8 cellular contexts compared by ENCODE assay signal in genomic region chr5:135208555-135209494, GRCh38.
DNase-seq lines count a peak whose midpoint lies in the region; FAIRE-seq and TF ChIP-seq lines count a peak whose summit lies in the region.

No MANE protein-coding gene starts in this region.

- no peak overlapping the region for H3K9ac ChIP-seq in endothelial cell of umbilical vein (replicated peaks; ENCODE audit: extremely low read depth, insufficient read depth, low read length)

- intact Hi-C loops in endothelial cell of umbilical vein (cut with micrococcal nuclease), result loop anchor here (1.0 to 5.0 kb wide), 5 partner anchors 18 to 188 kb away; partner anchors contain the start of gene MACROH2A1

- DNase-seq in EH (ENCODE audit: low read depth) (peak; percentile 99), NCI-H446 treated with DMSO at 0.1 percent for 48 hours (lab: John Stamatoyannopoulos, UW) (peak; percentile 63), endothelial cell of umbilical vein (ENCODE audit: low read depth, low spot score) (peak; percentile 97), osteocyte (ENCODE audit: extremely low spot score, unreplicated experiment) (peak; percentile 81), medulla oblongata (ENCODE audit: extremely low spot score) (no peak), pons (ENCODE audit: low spot score) (no peak), NCI-H1417 (lab: John Stamatoyannopoulos, UW) (no peak), midbrain (lab: John Stamatoyannopoulos, UW) (no peak)

- peaks cover 25% of the 10 kb centered on the region for H3K4me1 ChIP-seq in endothelial cell of umbilical vein (ENCODE audit: control insufficient read depth, extremely low read depth, insufficient read depth, low read length)

- BruUV-seq in endothelial cell of umbilical vein (replicated peaks; lab: Mats Ljungman, UMichigan), result no TSS peak

- H2AFZ ChIP-seq in endothelial cell of umbilical vein (ENCODE audit: low read depth, low read length), result peak overlapping the region; percentile 90

- dilution Hi-C loops in endothelial cell of umbilical vein (cut with MboI; ENCODE audit: extremely low pct_ligation_motif_present, low sequenced_read_pairs), result no loop called here

- H3K4me3 ChIP-seq in endothelial cell of umbilical vein (replicated peaks in 1 of 3; ENCODE audit: insufficient read depth in 1 of 3, low read depth in 1 of 3, low read length in 3 of 3), result no peak overlapping the region

- H3K27ac ChIP-seq in endothelial cell of umbilical vein (ENCODE audit: insufficient read depth, low read depth, low read length), result peak overlapping the region; percentile 59

- no peak for TF ChIP-seq POLR2A in endothelial cell of umbilical vein (IDR thresholded peaks at IDR 0.05; ENCODE audit: low read depth, low read length)

- POLR2A ChIA-PET in endothelial cell of umbilical vein (lab: Charles Lee), result interaction anchor here (0.7 to 1.1 kb wide), 2 partner anchors 15 to 33 kb away, joined by 3 read pairs; no protein-coding TSS in a partner anchor

- H3K9me1 ChIP-seq in endothelial cell of umbilical vein (replicated peaks; ENCODE audit: control insufficient read depth, extremely low read depth, insufficient read depth, low read length), result no peaks in the 10 kb centered on the region

- no peaks in the 10 kb centered on the region for H3K27me3 ChIP-seq in endothelial cell of umbilical vein (ENCODE audit: control insufficient read depth in 2 of 2, insufficient read depth in 2 of 2, low read length in 2 of 2)

- no peaks in the 10 kb centered on the region for H3K9me3 ChIP-seq in endothelial cell of umbilical vein (replicated peaks; ENCODE audit: control insufficient read depth, insufficient read depth, low read length)

- no peaks in the 10 kb centered on the region for H3K36me3 Mint-ChIP-seq in osteocyte (ENCODE audit: unreplicated experiment)

- H3K4me1 Mint-ChIP-seq in osteocyte (ENCODE audit: unreplicated experiment), result peaks cover 15% of the 10 kb centered on the region

- H3K4me2 ChIP-seq in endothelial cell of umbilical vein (ENCODE audit: insufficient read depth, low read length), result peak overlapping the region; percentile 35

- no peak overlapping the region for H3K4me3 Mint-ChIP-seq in osteocyte (ENCODE audit: unreplicated experiment)

- CTCF ChIA-PET in endothelial cell of umbilical vein (lab: Charles Lee), result interaction anchor here (0.6 to 4.0 kb wide), 22 partner anchors 9 to 217 kb away, joined by 3 to 27 read pairs (median 4); no protein-coding TSS in a partner anchor

- peak overlapping the region; percentile 64 for H3K27ac Mint-ChIP-seq in osteocyte (ENCODE audit: unreplicated experiment)

- no peaks in the 10 kb centered on the region for H3K36me3 ChIP-seq in endothelial cell of umbilical vein (ENCODE audit: control insufficient read depth in 2 of 2, extremely low read depth in 1 of 2, insufficient read depth in 2 of 2, low read length in 2 of 2)

- peak; percentile 100 for FAIRE-seq in endothelial cell of umbilical vein (lab: Jason Lieb, UNC)

- TF ChIP-seq CTCF in endothelial cell of umbilical vein (IDR thresholded peaks at IDR 0.05; ENCODE audit: extremely low read depth in 1 of 2, insufficient read depth in 1 of 2, low read depth in 1 of 2, low read length in 2 of 2) (peak; percentile 43 to 46), osteocyte (IDR thresholded peaks at IDR 0.05) (no peak)

- H3K9me3 Mint-ChIP-seq in osteocyte (ENCODE audit: unreplicated experiment), result peaks cover 3% of the 10 kb centered on the region

- H3K79me2 ChIP-seq in endothelial cell of umbilical vein (ENCODE audit: control insufficient read depth, insufficient read depth, low read length), result no peaks in the 10 kb centered on the region

- no peaks in the 10 kb centered on the region for H4K20me1 ChIP-seq in endothelial cell of umbilical vein (replicated peaks; ENCODE audit: control insufficient read depth, extremely low read depth, insufficient read depth, low read length)

- H3K27me3 Mint-ChIP-seq in osteocyte (ENCODE audit: unreplicated experiment), result no peaks in the 10 kb centered on the region

TF ChIP-seq in endothelial cell of umbilical vein, 7 proteins besides CTCF, POLR2A, EP300 and RAD21:
- peak; percentile 87 for TF ChIP-seq POLR2AphosphoS5 (IDR thresholded peaks at IDR 0.05; ENCODE audit: insufficient read depth, low read depth, low read length)
- no peak for TF ChIP-seq MYC (IDR thresholded peaks at IDR 0.05; ENCODE audit: low read depth, low read length)
- peak; percentile 47 for TF ChIP-seq GATA2 (IDR thresholded peaks at IDR 0.05; ENCODE audit: insufficient read depth, insufficient read length, low read depth, low read length)
- peak; percentile 99 for TF ChIP-seq FOS (IDR thresholded peaks at IDR 0.05; ENCODE audit: borderline replicate concordance, insufficient read depth, low read length)
- peak; percentile 59 for TF ChIP-seq JUN (IDR thresholded peaks at IDR 0.05; ENCODE audit: borderline replicate concordance, insufficient read depth, insufficient read length, low read depth)
TF ChIP-seq in endothelial cell of umbilical vein: peak in this region for 4.

Comparison
In these comparisons a context has a peak if more than half of its experiments do, and no peak if none do; other contexts are left out.
1. DNase-seq: peak in EH (single experiment), NCI-H446 treated with DMSO at 0.1 percent for 48 hours (single experiment), endothelial cell of umbilical vein (single experiment) and osteocyte (single experiment); none in medulla oblongata (single experiment), pons (single experiment), NCI-H1417 (0 of 3) and midbrain (single experiment).